Comparison of ENCODE assay signal across 9 cellular contexts in the genomic region with DNA sequence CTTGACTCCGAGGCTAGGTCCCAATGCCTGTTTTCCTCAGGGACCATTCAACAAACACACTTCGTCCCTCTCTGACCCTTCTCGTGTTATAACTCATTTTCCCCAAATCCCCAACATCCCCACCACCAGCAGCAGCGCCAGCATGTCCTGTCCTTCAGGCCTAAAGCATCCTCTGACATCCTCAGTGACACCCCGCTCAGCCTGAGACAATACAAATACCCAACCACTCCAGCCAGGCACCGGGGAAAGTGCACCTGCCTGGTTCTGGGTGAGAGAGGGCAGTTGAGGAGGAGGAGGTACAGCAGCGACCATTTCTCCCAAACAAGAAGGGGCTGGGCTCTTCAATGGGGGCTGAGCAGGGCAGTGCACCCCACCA. TPM values are rescaled to one million over a fixed set of nuclear protein-coding genes. Genes with fewer than 3 reads are reported as not detected.
A peak's percentile ranks its signal among the peaks of the same experiment; 100 is the strongest.
DNase-seq lines count a peak whose midpoint lies in the region; ATAC-seq, FAIRE-seq and TF ChIP-seq lines count a peak whose summit lies in the region.
"Had no signal": no experiment of that assay in that cellular context is flagged by ENCODE, and none has a peak within 500 bp of the region (broad histone marks: within the 10 kb centered on the region; RNA-seq: fewer than 3 reads in every experiment).

No MANE protein-coding gene starts in this region.

- no peaks in the 10 kb centered on the region for H3K36me3 ChIP-seq in brain microvascular endothelial cell (replicated peaks)
- H3K36me3 ChIP-seq in mucosa of rectum (ENCODE audit: control insufficient read depth in 2 of 2, insufficient read depth in 2 of 2, low read length in 2 of 2) = no peaks in the 10 kb centered on the region

- H3K9me3 ChIP-seq in A549 = no peaks in the 10 kb centered on the region
- no peaks in the 10 kb centered on the region for H3K9me3 ChIP-seq in mucosa of rectum (ENCODE audit: control insufficient read depth in 2 of 2, low read length in 2 of 2)
- H3K9me3 ChIP-seq: mucosa of descending colon had no signal

- FAIRE-seq in A549 (lab: Jason Lieb, UNC) = no peak

- TF ChIP-seq EP300 in A549 (IDR thresholded peaks at IDR 0.05) = no peak

- ATAC-seq in A549 = no peak
- ATAC-seq in GM18907 (IDR thresholded peaks at IDR 0.05; ENCODE audit: unreplicated experiment) = no peak

- H3K4me1 ChIP-seq in A549 (peaks cover 56% of the 10 kb centered on the region), mucosa of rectum (ENCODE audit: control insufficient read depth in 2 of 2, insufficient read depth in 2 of 2, low read length in 2 of 2) (peaks cover 60 to 67% of the 10 kb centered on the region in 2 donors)

- TF ChIP-seq CTCF in A549 (IDR thresholded peaks at IDR 0.05) (no peak), HFF-Myc (IDR thresholded peaks at IDR 0.05; ENCODE audit: low read depth, low read length, missing control alignments) (no peak), brain microvascular endothelial cell (IDR thresholded peaks at IDR 0.05; ENCODE audit: low read depth, low read length, missing control alignments) (no peak)

- peak overlapping the region; percentile 99 for H3K4me2 ChIP-seq in A549

- POLR2A ChIA-PET in A549 (lab: Yijun Ruan, JAX) = interaction anchor here (0.5 kb wide), 1 partner anchor 53 kb away, joined by 3 read pairs; no protein-coding TSS in a partner anchor

- DNase-seq in A549 (ENCODE audit: low read depth in 1 of 2, low spot score in 1 of 2) = no peak
- no peak for DNase-seq in HFF-Myc (ENCODE audit: extremely low read depth, low read depth)
- no peak for DNase-seq in brain microvascular endothelial cell
- no peak for DNase-seq in SKM-1 (lab: John Stamatoyannopoulos, UW; ENCODE audit: unreplicated experiment)
- no peak for DNase-seq in inferior parietal cortex (ENCODE audit: extremely low spot score)
- no peak for DNase-seq in UCSD-AML1 (lab: John Stamatoyannopoulos, UW; ENCODE audit: unreplicated experiment)

- peak overlapping the region; percentile 42 for H3K4me3 ChIP-seq in A549
- H3K4me3 ChIP-seq in HFF-Myc (replicated peaks; ENCODE audit: low read depth, low read length) = peak overlapping the region; percentile 39
- H3K4me3 ChIP-seq in brain microvascular endothelial cell (ENCODE audit: low read depth, low read length) = peak overlapping the region; percentile 38
- peak overlapping the region; percentile 56 to 63 for H3K4me3 ChIP-seq in mucosa of rectum (ENCODE audit: low read length in 2 of 2)

- in situ Hi-C loops in brain microvascular endothelial cell (cut with HindIII; ENCODE audit: low pct_ligation_motif_present, low sequenced_read_pairs) = no loop called here

- no peak for TF ChIP-seq RAD21 in A549 (conservative IDR thresholded peaks at IDR 0.05 in 1 of 2, IDR thresholded peaks at IDR 0.05 in 1 of 2)

- H3K27me3 ChIP-seq in brain microvascular endothelial cell (replicated peaks) (no peaks in the 10 kb centered on the region), mucosa of rectum (ENCODE audit: control insufficient read depth in 2 of 2, insufficient read depth in 2 of 2, low read length in 2 of 2) (no peaks in the 10 kb centered on the region)

- TF ChIP-seq POLR2A in A549 (IDR thresholded peaks at IDR 0.05; ENCODE audit: low read length) = no peak

- peak overlapping the region; percentile 79 to 92 for H3K9ac ChIP-seq in mucosa of rectum (ENCODE audit: low read depth in 1 of 2, low read length in 2 of 2)

- CTCF ChIA-PET in A549 (lab: Yijun Ruan, JAX) = interaction anchor here (1.0 to 24.9 kb wide), 4 partner anchors 11 to 29 kb away, joined by 3 to 1099 read pairs (median 10); partner anchors contain the start of gene MNT

- H3K27ac ChIP-seq in A549 (peak overlapping the region; percentile 95 to 97), brain microvascular endothelial cell (peak overlapping the region; percentile 90), mucosa of rectum (ENCODE audit: low read depth in 2 of 2, low read length in 2 of 2) (peak overlapping the region; percentile 96 to 100)

- 35% methylated on average over 7 of the region's 7 CpGs for WGBS in A549 (ENCODE audit: missing lambda C conversion rate)

TF ChIP-seq in A549, 52 proteins besides CTCF, POLR2A, EP300 and RAD21 (continues in another document):
- TF ChIP-seq RNF2 (IDR thresholded peaks at IDR 0.05; ENCODE audit: borderline replicate concordance, low read depth) = no peak
- TF ChIP-seq MYC (IDR thresholded peaks at IDR 0.05; ENCODE audit: borderline replicate concordance, low read length) = no peak
- TF ChIP-seq FOSB (CRISPR knock-in tag; IDR thresholded peaks at IDR 0.05) = 0 out of 2 replicates have a peak, but pooled peaks have one; percentile 77
- TF ChIP-seq, protein P1, sequence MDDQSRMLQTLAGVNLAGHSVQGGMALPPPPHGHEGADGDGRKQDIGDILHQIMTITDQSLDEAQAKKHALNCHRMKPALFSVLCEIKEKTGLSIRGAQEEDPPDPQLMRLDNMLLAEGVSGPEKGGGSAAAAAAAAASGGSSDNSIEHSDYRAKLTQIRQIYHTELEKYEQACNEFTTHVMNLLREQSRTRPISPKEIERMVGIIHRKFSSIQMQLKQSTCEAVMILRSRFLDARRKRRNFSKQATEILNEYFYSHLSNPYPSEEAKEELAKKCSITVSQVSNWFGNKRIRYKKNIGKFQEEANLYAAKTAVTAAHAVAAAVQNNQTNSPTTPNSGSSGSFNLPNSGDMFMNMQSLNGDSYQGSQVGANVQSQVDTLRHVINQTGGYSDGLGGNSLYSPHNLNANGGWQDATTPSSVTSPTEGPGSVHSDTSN (IDR thresholded peaks at IDR 0.05) = no peak
- no peak for TF ChIP-seq NFE2L2 (conservative IDR thresholded peaks at IDR 0.05; ENCODE audit: low read length)
- 0 out of 2 replicates have a peak, but pooled peaks have one; percentile 23 for TF ChIP-seq FOXS1 (CRISPR knock-in tag; IDR thresholded peaks at IDR 0.05)
- TF ChIP-seq KDM1A (IDR thresholded peaks at IDR 0.05; ENCODE audit: low read depth) = no peak
- no peak for TF ChIP-seq ZC3H11A (IDR thresholded peaks at IDR 0.05)
- TF ChIP-seq REST (IDR thresholded peaks at IDR 0.05) = no peak
- no peak for TF ChIP-seq TFCP2L1 (CRISPR knock-in tag; IDR thresholded peaks at IDR 0.05)
- TF ChIP-seq JUNB (IDR thresholded peaks at IDR 0.05) = no peak
- TF ChIP-seq ZFP36 (IDR thresholded peaks at IDR 0.05; ENCODE audit: borderline replicate concordance, partially characterized antibody) = no peak
- no peak for TF ChIP-seq JUN (IDR thresholded peaks at IDR 0.05)
- TF ChIP-seq FOSL2 (IDR thresholded peaks at IDR 0.05) = no peak
- TF ChIP-seq FOSL2 (CRISPR knock-in tag; IDR thresholded peaks at IDR 0.05) = no peak
- no peak for TF ChIP-seq ZNF302 (CRISPR knock-in tag; IDR thresholded peaks at IDR 0.05)
- peak; percentile 60; the same call in 1 of the 2 replicates for TF ChIP-seq TP53 (CRISPR knock-in tag; IDR thresholded peaks at IDR 0.05)
- no peak for TF ChIP-seq SMC3 (IDR thresholded peaks at IDR 0.05)
- TF ChIP-seq E2F6 (IDR thresholded peaks at IDR 0.05; ENCODE audit: borderline replicate concordance, low read depth) = no peak

RNA-seq across cellular contexts. Expression of gene MNT, which starts 4.7 kb away (rescaled TPM):
- polyA plus RNA-seq in A549 (2011; rRNA removed) (4.5 and 5.7 TPM in 2 replicates), A549 (2017; fragmentation: RNase III; extraction: RNeasy Plus Mini Kit Qiagen cat#74134 plus additional on column Dnase treatment) (22.7 to 30.8 TPM (median 25.9 TPM) in 3 replicates)
- polyA plus RNA-seq in A549 (2012; cell fraction: cytosol; rRNA removed) = 10.5 and 12.2 TPM in 2 replicates
- 54.0 and 59.8 TPM in 2 replicates for polyA plus RNA-seq in A549 (2012; cell fraction: nucleus; rRNA removed)
- 3.8 and 4.9 TPM in 2 replicates for polyA minus RNA-seq in A549 (2011; rRNA and poly(A)+ RNA removed)

RNA-seq across cellular contexts. Expression of gene SGSM2, which starts 58.9 kb away (rescaled TPM):
- polyA plus RNA-seq in A549 (2011; rRNA removed) (24.9 and 37.0 TPM in 2 replicates), A549 (2017; fragmentation: RNase III; extraction: RNeasy Plus Mini Kit Qiagen cat#74134 plus additional on column Dnase treatment) (45.3 to 55.3 TPM (median 53.3 TPM) in 3 replicates)
- 75.9 and 88.8 TPM in 2 replicates for polyA plus RNA-seq in A549 (2012; cell fraction: cytosol; rRNA removed)
- polyA plus RNA-seq in A549 (2012; cell fraction: nucleus; rRNA removed) = 512 and 551 TPM in 2 replicates
- 29.3 and 30.7 TPM in 2 replicates for polyA minus RNA-seq in A549 (2011; rRNA and poly(A)+ RNA removed)

RNA-seq across cellular contexts. Expression of gene TSR1, which starts 59.9 kb away (rescaled TPM):
- polyA plus RNA-seq in A549 (2011; rRNA removed) (38.3 and 45.7 TPM in 2 replicates), A549 (2017; fragmentation: RNase III; extraction: RNeasy Plus Mini Kit Qiagen cat#74134 plus additional on column Dnase treatment) (84.1 to 93.0 TPM (median 87.8 TPM) in 3 replicates)
- polyA plus RNA-seq in A549 (2012; cell fraction: cytosol; rRNA removed) = 37.6 and 38.7 TPM in 2 replicates
- polyA plus RNA-seq in A549 (2012; cell fraction: nucleus; rRNA removed) = 40.7 and 56.7 TPM in 2 replicates
- 62.1 and 63.8 TPM in 2 replicates for polyA minus RNA-seq in A549 (2011; rRNA and poly(A)+ RNA removed)
